Comparison of ENCODE assay signal across 15 cellular contexts in the genomic region with DNA sequence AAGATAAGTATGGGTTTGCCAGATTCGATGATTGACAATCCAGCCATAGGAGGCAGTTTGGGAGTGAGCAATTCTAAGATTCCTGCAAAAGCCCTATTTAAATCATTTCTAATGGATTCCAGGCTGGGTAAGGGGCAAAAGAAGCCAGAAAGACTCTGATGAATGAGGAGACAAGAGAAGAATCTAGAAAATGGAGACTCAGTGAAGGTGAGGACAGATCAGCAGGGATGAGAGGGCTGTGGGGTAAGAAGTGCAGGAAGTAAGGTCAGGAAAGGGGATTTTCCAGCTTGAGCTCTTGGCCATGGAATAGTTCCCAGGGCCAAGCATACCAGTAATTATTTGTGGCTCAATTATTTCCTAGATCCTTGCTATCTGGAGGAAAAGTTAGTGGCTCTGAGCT.
DNase-seq lines count a peak whose midpoint lies in the region; ATAC-seq and TF ChIP-seq lines count a peak whose summit lies in the region.
"Had no signal": no experiment of that assay in that cellular context is flagged by ENCODE, and none has a peak within 500 bp of the region (broad histone marks: within the 10 kb centered on the region; RNA-seq: fewer than 3 reads in every experiment).

No MANE protein-coding gene starts in this region.

- TF ChIP-seq CTCF in brain (conservative IDR thresholded peaks at IDR 0.05) (no peak), right atrium auricular region (IDR thresholded peaks at IDR 0.05) (no peak), smooth muscle cell (IDR thresholded peaks at IDR 0.05; ENCODE audit: borderline replicate concordance, insufficient read depth, poor library complexity, severe bottlenecking) (no peak)

- H3K9ac ChIP-seq in smooth muscle cell (ENCODE audit: low read depth): peak overlapping the region; percentile 50

- H3K36me3 ChIP-seq in right atrium auricular region (no peaks in the 10 kb centered on the region), smooth muscle cell (ENCODE audit: low read depth) (no peaks in the 10 kb centered on the region)
- H3K36me3 ChIP-seq: brain microvascular endothelial cell had no signal

- peaks cover 11% of the 10 kb centered on the region for H3F3A ChIP-seq in smooth muscle cell (ENCODE audit: low read depth)

- WGBS in smooth muscle cell (ENCODE audit: low lambda C conversion rate): 86% methylated on average over 1 of the region's 1 CpG

- H3K27me3 ChIP-seq in right atrium auricular region (no peaks in the 10 kb centered on the region), smooth muscle cell (ENCODE audit: low read depth) (no peaks in the 10 kb centered on the region)
- H3K27me3 ChIP-seq: brain microvascular endothelial cell had no signal

- ATAC-seq in HG02571 (IDR thresholded peaks at IDR 0.05; ENCODE audit: unreplicated experiment) (no peak), GM19455 (IDR thresholded peaks at IDR 0.05; ENCODE audit: unreplicated experiment) (no peak)
- ATAC-seq: CD8-positive, alpha-beta T cell; Panc1 had no signal

- H4K20me1 ChIP-seq in smooth muscle cell (ENCODE audit: low read depth): no peaks in the 10 kb centered on the region

- no peaks in the 10 kb centered on the region for H3K36me3 Mint-ChIP-seq in brain
- H3K36me3 Mint-ChIP-seq: CD8-positive, alpha-beta T cell; IgD-negative memory B cell had no signal

- peak overlapping the region; percentile 48 to 64 for H3K27ac ChIP-seq in right atrium auricular region
- peak overlapping the region; percentile 84 for H3K27ac ChIP-seq in smooth muscle cell (ENCODE audit: low read depth)

- peak overlapping the region in 3 of 5 experiments; percentile 25 to 54 (median 27) for H3K27ac Mint-ChIP-seq in brain
- H3K27ac Mint-ChIP-seq: activated CD4-positive, alpha-beta T cell treated with anti-CD3 and anti-CD28 coated beads, Interleukin-2, amount 10 ng/mL, durations not matched to agents 7 days and 5 days; CD8-positive, alpha-beta T cell; IgD-negative memory B cell; T-helper 1 cell treated with Interleukin-12 subunit alpha and Interleukin-12 subunit beta and Interleukin-4 antibody, amounts not matched to agents 30 μg/mL and 1 μg/mL, for 36 hours had no signal

- H3K79me2 ChIP-seq in smooth muscle cell (ENCODE audit: low read depth): no peaks in the 10 kb centered on the region

- H3K4me3 Mint-ChIP-seq in brain: no peak overlapping the region
- H3K4me3 Mint-ChIP-seq: activated CD4-positive, alpha-beta T cell treated with anti-CD3 and anti-CD28 coated beads, Interleukin-2, amount 10 ng/mL, durations not matched to agents 7 days and 5 days; CD8-positive, alpha-beta T cell; IgD-negative memory B cell had no signal

- no peaks in the 10 kb centered on the region for H3K9me3 Mint-ChIP-seq in brain
- H3K9me3 Mint-ChIP-seq: activated CD4-positive, alpha-beta T cell treated with anti-CD3 and anti-CD28 coated beads, Interleukin-2, amount 10 ng/mL, durations not matched to agents 7 days and 5 days; CD8-positive, alpha-beta T cell; T-helper 1 cell treated with Interleukin-12 subunit alpha and Interleukin-12 subunit beta and Interleukin-4 antibody, amounts not matched to agents 30 μg/mL and 1 μg/mL, for 36 hours had no signal

- H3K27me3 Mint-ChIP-seq in brain: peaks cover 6% of the 10 kb centered on the region

- H2AFZ ChIP-seq in smooth muscle cell (ENCODE audit: low read depth): peak overlapping the region; percentile 96

- peak overlapping the region; percentile 82 for H3K4me2 ChIP-seq in smooth muscle cell

- peaks cover 0 to 16% of the 10 kb centered on the region in 2 donors for H3K4me1 ChIP-seq in right atrium auricular region
- H3K4me1 ChIP-seq in smooth muscle cell (ENCODE audit: low read depth): peaks cover 12% of the 10 kb centered on the region

- DNase-seq in HCEC 1CT: peak; percentile 41
- DNase-seq in right atrium auricular region (ENCODE audit: low spot score): no peak
- DNase-seq in smooth muscle cell (lab: John Stamatoyannopoulos, UW; ENCODE audit: unreplicated experiment): no peak
- DNase-seq in GM19240 (ENCODE audit: insufficient read length, low spot score): no peak
- DNase-seq in UCSD-AML1 (lab: John Stamatoyannopoulos, UW; ENCODE audit: unreplicated experiment): no peak
- DNase-seq: brain microvascular endothelial cell; CD8-positive, alpha-beta T cell; NCI-H526 had no signal

- H3K4me3 ChIP-seq in right atrium auricular region (no peak overlapping the region), smooth muscle cell (no peak overlapping the region)

- peaks cover 46% of the 10 kb centered on the region for H3K4me1 Mint-ChIP-seq in brain

- H3K9me3 ChIP-seq in right atrium auricular region (no peaks in the 10 kb centered on the region), smooth muscle cell (replicated peaks; ENCODE audit: low read depth) (no peaks in the 10 kb centered on the region)
